Comparison of ENCODE assay signal across 28 cellular contexts in genomic region chr11:128345316-128345715, GRCh38.
DNase-seq lines count a peak whose midpoint lies in the region; ATAC-seq lines count a peak whose summit lies in the region.
"Had no signal": no experiment of that assay in that cellular context is flagged by ENCODE, and none has a peak within 500 bp of the region (broad histone marks: within the 10 kb centered on the region; RNA-seq: fewer than 3 reads in every experiment).

No MANE protein-coding gene starts in this region.

- peaks cover 24% of the 10 kb centered on the region for H3K36me3 Mint-ChIP-seq in activated CD4-positive, alpha-beta T cell treated with anti-CD3 and anti-CD28 coated beads, Interleukin-2, amount 10 ng/mL, durations not matched to agents 7 days and 5 days (ENCODE audit: low read depth)
- peaks cover 0 to 5% of the 10 kb centered on the region in 2 donors for H3K36me3 Mint-ChIP-seq in CD4-positive, alpha-beta memory T cell
- peaks cover 8% of the 10 kb centered on the region for H3K36me3 Mint-ChIP-seq in effector memory CD8-positive, alpha-beta T cell (ENCODE audit: insufficient read depth)

- POLR2A ChIA-PET in activated CD4-positive, alpha-beta T cell treated with anti-CD3 and anti-CD28 coated beads, Interleukin-2, amount 10 ng/mL, durations not matched to agents 7 days and 5 days (lab: Charles Lee) = no interaction called here
- POLR2A ChIA-PET in CD4-positive, alpha-beta memory T cell (lab: Charles Lee; ENCODE audit: partially characterized antibody) = interaction anchor here (0.9 to 9.4 kb wide), 21 partner anchors 8 to 279 kb away, joined by 3 to 137 read pairs (median 6); no protein-coding TSS in a partner anchor

- peak overlapping the region; percentile 85 for H3K27ac ChIP-seq in CD4-positive, alpha-beta memory T cell (ENCODE audit: low read depth, low read length)
- H3K27ac ChIP-seq: brain microvascular endothelial cell, dorsolateral prefrontal cortex, heart right ventricle, testis, WERI-Rb-1 had no signal

- no peak overlapping the region for H3K4me3 Mint-ChIP-seq in activated CD4-positive, alpha-beta T cell treated with anti-CD3 and anti-CD28 coated beads, Interleukin-2, amount 10 ng/mL, durations not matched to agents 7 days and 5 days
- H3K4me3 Mint-ChIP-seq in CD4-positive, alpha-beta memory T cell = peak overlapping the region in 7 of 8 donors; percentile 30 to 81 (median 77)
- H3K4me3 Mint-ChIP-seq in effector memory CD8-positive, alpha-beta T cell = no peak overlapping the region

- H3K4me1 ChIP-seq in CD4-positive, alpha-beta memory T cell (ENCODE audit: insufficient read depth, low read length) = peaks cover 87% of the 10 kb centered on the region
- H3K4me1 ChIP-seq: testis had no signal

- H3K9me3 ChIP-seq in CD4-positive, alpha-beta memory T cell (ENCODE audit: control insufficient read depth in 1 of 2, low read length in 2 of 2) = no peaks in the 10 kb centered on the region
- H3K9me3 ChIP-seq: heart right ventricle, MG63, testis had no signal

- H3K4me1 Mint-ChIP-seq in activated CD4-positive, alpha-beta T cell treated with anti-CD3 and anti-CD28 coated beads, Interleukin-2, amount 10 ng/mL, durations not matched to agents 7 days and 5 days = peaks cover 78% of the 10 kb centered on the region
- H3K4me1 Mint-ChIP-seq in CD4-positive, alpha-beta memory T cell = peaks cover 70 to 97% (median 83%) of the 10 kb centered on the region in 4 donors
- peaks cover 51 to 53% of the 10 kb centered on the region in 2 donors for H3K4me1 Mint-ChIP-seq in effector memory CD8-positive, alpha-beta T cell (ENCODE audit: low read depth in 2 of 2)

- no peaks in the 10 kb centered on the region for H3K27me3 Mint-ChIP-seq in activated CD4-positive, alpha-beta T cell treated with anti-CD3 and anti-CD28 coated beads, Interleukin-2, amount 10 ng/mL, durations not matched to agents 7 days and 5 days
- no peaks in the 10 kb centered on the region for H3K27me3 Mint-ChIP-seq in CD4-positive, alpha-beta memory T cell
- no peaks in the 10 kb centered on the region for H3K27me3 Mint-ChIP-seq in effector memory CD8-positive, alpha-beta T cell

- H3K27ac Mint-ChIP-seq in activated CD4-positive, alpha-beta T cell treated with anti-CD3 and anti-CD28 coated beads, Interleukin-2, amount 10 ng/mL, durations not matched to agents 7 days and 5 days = peak overlapping the region; percentile 81
- H3K27ac Mint-ChIP-seq in CD4-positive, alpha-beta memory T cell = peak overlapping the region; percentile 96 to 100 (median 98)
- peak overlapping the region; percentile 18 to 92 for H3K27ac Mint-ChIP-seq in effector memory CD8-positive, alpha-beta T cell

- no peak overlapping the region for H3K4me3 ChIP-seq in CD4-positive, alpha-beta memory T cell (ENCODE audit: low read length in 2 of 2)
- H3K4me3 ChIP-seq: dorsolateral prefrontal cortex, heart right ventricle, K562, MG63, skin epidermis, testis had no signal

- peaks cover 11% of the 10 kb centered on the region for H3K9me3 Mint-ChIP-seq in activated CD4-positive, alpha-beta T cell treated with anti-CD3 and anti-CD28 coated beads, Interleukin-2, amount 10 ng/mL, durations not matched to agents 7 days and 5 days
- peaks cover 0 to 2% (median 0%) of the 10 kb centered on the region in 8 donors for H3K9me3 Mint-ChIP-seq in CD4-positive, alpha-beta memory T cell
- peaks cover 0 to 2% of the 10 kb centered on the region in 2 donors for H3K9me3 Mint-ChIP-seq in effector memory CD8-positive, alpha-beta T cell

- DNase-seq in activated CD4-positive, alpha-beta T cell treated with anti-CD3 and anti-CD28 coated beads, Interleukin-2, amount 10 ng/mL, durations not matched to agents 7 days and 5 days = peak; percentile 45
- no peak for DNase-seq in activated CD4-positive, alpha-beta T cell treated with anti-CD3 and anti-CD28 coated beads for 1 hour
- DNase-seq in CD4-positive, alpha-beta memory T cell = peak; percentile 72 to 90 (median 84)
- DNase-seq in T-helper 22 cell (ENCODE audit: low read depth) (peak; percentile 26), NCI-H2227 treated with DMSO at 0.1 percent for 48 hours (lab: John Stamatoyannopoulos, UW) (no peak)
- DNase-seq in effector memory CD8-positive, alpha-beta T cell = peak in 1 of 3 experiments; percentile 13
- DNase-seq: activated CD4-positive, alpha-beta T cell treated with anti-CD3 and anti-CD28 coated beads, Interleukin-2, amount 50 U/mL, for 4 hours; activated naive CD4-positive, alpha-beta T cell; amygdala; brain microvascular endothelial cell; DMS153; dorsolateral prefrontal cortex; heart right ventricle; kidney; left ventricle myocardium superior; mesendoderm; MG63; NCI-H1105 treated with DMSO at 0.1 percent for 48 hours; NCI-H187 treated with DMSO at 0.1 percent for 48 hours; NCI-H2171 treated with DMSO at 0.1 percent for 48 hours; NCI-H524; PC-3; stimulated activated naive CD4-positive, alpha-beta T cell treated with Interleukin-2 at 50 U/mL for 16 hours; testis; WERI-Rb-1 had no signal

- intact Hi-C loops in CD4-positive, alpha-beta memory T cell (cut with micrococcal nuclease) = loop anchor here (1.0 to 2.0 kb wide), 3 partner anchors 21 to 55 kb away; no protein-coding TSS in a partner anchor

- H3K27me3 ChIP-seq in CD4-positive, alpha-beta memory T cell (ENCODE audit: insufficient read depth, low read length) = no peaks in the 10 kb centered on the region
- H3K27me3 ChIP-seq: brain microvascular endothelial cell, heart right ventricle, MG63, testis had no signal

- CTCF ChIA-PET in activated CD4-positive, alpha-beta T cell treated with anti-CD3 and anti-CD28 coated beads, Interleukin-2, amount 10 ng/mL, durations not matched to agents 7 days and 5 days (lab: Charles Lee) = interaction anchor here (1.5 to 14.3 kb wide), 2 partner anchors 23 to 73 kb away, joined by 4 to 132 read pairs; no protein-coding TSS in a partner anchor
- CTCF ChIA-PET in CD4-positive, alpha-beta memory T cell (lab: Charles Lee; ENCODE audit: partially characterized antibody) = interaction anchor here (0.9 to 2.9 kb wide), 5 partner anchors 15 to 61 kb away, joined by 3 to 10 read pairs (median 5); no protein-coding TSS in a partner anchor

- no peaks in the 10 kb centered on the region for H3K36me3 ChIP-seq in CD4-positive, alpha-beta memory T cell (ENCODE audit: insufficient read depth, low read length)
- H3K36me3 ChIP-seq: brain microvascular endothelial cell, heart right ventricle, MG63, WERI-Rb-1 had no signal

- ATAC-seq in effector memory CD8-positive, alpha-beta T cell (replicated peaks) = peak; percentile 77
- no peak for ATAC-seq in HG02884 (IDR thresholded peaks at IDR 0.05; ENCODE audit: unreplicated experiment)
- ATAC-seq: heart right ventricle, K562, left ventricle myocardium superior, PC-3 had no signal

Comparison
In these comparisons a context has a peak if more than half of its experiments do, and no peak if none do; other contexts are left out.
1. DNase-seq: peak in activated CD4-positive, alpha-beta T cell treated with anti-CD3 and anti-CD28 coated beads, Interleukin-2, amount 10 ng/mL, durations not matched to agents 7 days and 5 days (single experiment), CD4-positive, alpha-beta memory T cell (5 of 5) and T-helper 22 cell (single experiment); none in activated CD4-positive, alpha-beta T cell treated with anti-CD3 and anti-CD28 coated beads for 1 hour (single experiment) and NCI-H2227 treated with DMSO at 0.1 percent for 48 hours (single experiment).
2. H3K4me3 Mint-ChIP-seq: peak in CD4-positive, alpha-beta memory T cell (7 of 8); none in activated CD4-positive, alpha-beta T cell treated with anti-CD3 and anti-CD28 coated beads, Interleukin-2, amount 10 ng/mL, durations not matched to agents 7 days and 5 days (single experiment) and effector memory CD8-positive, alpha-beta T cell (0 of 2).
3. Peak in every context shown above with its lines, with median percentiles within 50 percentile points of each other: H3K27ac Mint-ChIP-seq.